ENCODE assay signal across 20 cellular contexts in genomic region chr16:84314814-84315213, GRCh38. TPM values are rescaled to one million over a fixed set of nuclear protein-coding genes. Genes with fewer than 3 reads are reported as not detected.
"Had no signal": no experiment of that assay in that cellular context is flagged by ENCODE, and none has a peak within 500 bp of the region (broad histone marks: within the 10 kb centered on the region; RNA-seq: fewer than 3 reads in every experiment).

No MANE protein-coding gene starts in this region.

- H3K27me3 ChIP-seq: ascending aorta, testis had no signal

- H3K4me3 ChIP-seq: ascending aorta, coronary artery, spleen, testis had no signal

- H3K4me1 ChIP-seq: ascending aorta, spleen, testis had no signal

- H3K36me3 ChIP-seq: ascending aorta, spleen had no signal

- H3K27ac ChIP-seq: ascending aorta, coronary artery, spleen, testis had no signal

- H3K9me3 ChIP-seq: testis had no signal

- DNase-seq: activated CD4-positive, alpha-beta T cell treated with anti-CD3 and anti-CD28 coated beads for 1 hour; activated CD4-positive, alpha-beta T cell treated with anti-CD3 and anti-CD28 coated beads, Interleukin-2, amount 50 U/mL, for 1 hour; activated T-cell treated with anti-CD3 and anti-CD28 coated beads, Interleukin-2, amount 50 U/mL, for 1 hour; foreskin fibroblast; left ventricle myocardium superior; mammary epithelial cell; natural killer cell; spleen; stimulated activated CD4-positive, alpha-beta T cell treated with anti-CD3 and anti-CD28 coated beads, Interleukin-4, amount 100 ng/mL, for 1 hour; stimulated activated naive CD4-positive, alpha-beta T cell; T-helper 1 cell; testis; trophoblast cell had no signal

- ATAC-seq: activated naive CD4-positive, alpha-beta T cell treated with anti-CD3 and anti-CD28 coated beads, Interleukin-2, amount 50 U/mL, for 72 hours; left ventricle myocardium superior; natural killer cell had no signal

RNA-seq across cellular contexts. Expression of gene WFDC1, which starts 20.1 kb away (rescaled TPM):
- total RNA-seq: activated naive CD4-positive, alpha-beta T cell treated with anti-CD3 and anti-CD28 coated beads, Interleukin-2, amount 50 U/mL, for 72 hours; epithelial cell of proximal tubule; glomerular endothelial cell; mammary epithelial cell; natural killer cell; osteoblast had no signal
- polyA plus RNA-seq: mammary epithelial cell had no signal

RNA-seq across cellular contexts. Expression of gene ATP2C2, which starts 53.5 kb away (rescaled TPM):
- total RNA-seq: activated naive CD4-positive, alpha-beta T cell treated with anti-CD3 and anti-CD28 coated beads, Interleukin-2, amount 50 U/mL, for 72 hours; ascending aorta; fibroblast of lung; glomerular endothelial cell; left ventricle myocardium superior; natural killer cell; osteoblast had no signal
- polyA plus RNA-seq: fibroblast of lung, mammary epithelial cell had no signal
